ENCODE assay signal across 19 cellular contexts in genomic region chr15:79944625-79945024, GRCh38. TPM values are rescaled to one million over a fixed set of nuclear protein-coding genes. Genes with fewer than 3 reads are reported as not detected.
DNase-seq lines count a peak whose midpoint lies in the region; ATAC-seq, FAIRE-seq and TF ChIP-seq lines count a peak whose summit lies in the region.
"Had no signal": no experiment of that assay in that cellular context is flagged by ENCODE, and none has a peak within 500 bp of the region (broad histone marks: within the 10 kb centered on the region; RNA-seq: fewer than 3 reads in every experiment).

No MANE protein-coding gene starts in this region.

- no peak for TF ChIP-seq EP300 in SK-N-SH (IDR thresholded peaks at IDR 0.05; ENCODE audit: borderline replicate concordance in 1 of 2, low read depth in 1 of 2, low read length in 1 of 2)
- no peak for TF ChIP-seq EP300 in K562 (IDR thresholded peaks at IDR 0.05; ENCODE audit: low read length)

- no peak for FAIRE-seq in K562 (lab: Jason Lieb, UNC)
- FAIRE-seq: GM12891, HTR-8/SVneo had no signal

- H4K20me1 ChIP-seq in SK-N-SH (ENCODE audit: insufficient read depth) (no peaks in the 10 kb centered on the region), K562 (replicated peaks; ENCODE audit: control insufficient read depth, insufficient read depth, low read length) (no peaks in the 10 kb centered on the region)
- H4K20me1 ChIP-seq: BLaER1 had no signal

- H3K9me1 ChIP-seq in K562 (ENCODE audit: control insufficient read depth, insufficient read depth, low read length) = no peaks in the 10 kb centered on the region

- CTCF ChIA-PET in SK-N-SH (lab: Yijun Ruan, JAX) (no interaction called here), K562 (lab: Yijun Ruan, JAX; ENCODE audit: low intra/inter-chr PET ratio) (no interaction called here)

- no peak for TF ChIP-seq POLR2A in K562 (conservative IDR thresholded peaks at IDR 0.05)

- H3K27ac ChIP-seq in SK-N-SH (ENCODE audit: low read depth in 2 of 2, low read length in 1 of 2) (no peak overlapping the region), K562 (ENCODE audit: extremely low read depth, low read depth, low read length) (no peak overlapping the region), upper lobe of right lung (no peak overlapping the region)
- H3K27ac ChIP-seq: BLaER1 had no signal

- H3K4me2 ChIP-seq in SK-N-SH = no peak overlapping the region
- 0 out of 2 replicates have a peak overlapping the region, but pooled peaks have one; percentile 7 for H3K4me2 ChIP-seq in K562 (ENCODE audit: insufficient read depth, low read length)
- H3K4me2 ChIP-seq: BLaER1 had no signal

- no peaks in the 10 kb centered on the region for H3K9me3 ChIP-seq in SK-N-SH
- no peaks in the 10 kb centered on the region for H3K9me3 ChIP-seq in K562 (replicated peaks; ENCODE audit: control insufficient read depth, insufficient read depth, low read depth, low read length)
- no peaks in the 10 kb centered on the region for H3K9me3 ChIP-seq in upper lobe of right lung
- H3K9me3 ChIP-seq: BLaER1, Caco-2 had no signal

- no peak for TF ChIP-seq RAD21 in SK-N-SH (IDR thresholded peaks at IDR 0.05; ENCODE audit: low read length)
- no peak for TF ChIP-seq RAD21 in K562 (CRISPR knock-in tag; conservative IDR thresholded peaks at IDR 0.05 in 1 of 2, IDR thresholded peaks at IDR 0.05 in 1 of 2)

- ATAC-seq in SK-N-SH treated with all-trans-retinoic acid at 6 μM for 48 hours (no peak), K562 (no peak; the same call in 2 of the 3 replicates), upper lobe of right lung (peak; percentile 20)

- POLR2A ChIA-PET in SK-N-SH (lab: Yijun Ruan, JAX) = no interaction called here
- POLR2A ChIA-PET in K562 (lab: Yijun Ruan, JAX) = no interaction called here

- H3K36me3 ChIP-seq in SK-N-SH (replicated peaks in 1 of 2; ENCODE audit: control insufficient read depth in 1 of 2, insufficient read depth in 2 of 2, low read length in 1 of 2) (no peaks in the 10 kb centered on the region), K562 (ENCODE audit: control insufficient read depth, insufficient read depth, low read length) (no peaks in the 10 kb centered on the region), upper lobe of right lung (no peaks in the 10 kb centered on the region)
- H3K36me3 ChIP-seq: BLaER1 had no signal

- H3K4me3 ChIP-seq in SK-N-SH (ENCODE audit: low read depth in 2 of 2, low read length in 1 of 2) (no peak overlapping the region), K562 (no peak overlapping the region), upper lobe of right lung (no peak overlapping the region)
- H3K4me3 ChIP-seq: BLaER1 had no signal

- H3K9ac ChIP-seq in SK-N-SH = no peak overlapping the region
- no peak overlapping the region for H3K9ac ChIP-seq in K562 (ENCODE audit: insufficient read depth in 1 of 2, low read depth in 2 of 2, low read length in 2 of 2)
- H3K9ac ChIP-seq: BLaER1 had no signal

- H3K79me2 ChIP-seq in SK-N-SH (ENCODE audit: insufficient read depth) (no peaks in the 10 kb centered on the region), K562 (ENCODE audit: control insufficient read depth, insufficient read depth, low read length) (no peaks in the 10 kb centered on the region)

- DNase-seq in SK-N-SH (no peak), M059J (ENCODE audit: low read depth) (peak; percentile 12), K562 (ENCODE audit: extremely low read depth in 1 of 4, low spot score in 3 of 4) (no peak), upper lobe of right lung (no peak), DMS53 treated with DMSO at 0.1 percent for 48 hours (lab: John Stamatoyannopoulos, UW; ENCODE audit: unreplicated experiment) (no peak)
- DNase-seq in effector CD4-positive, alpha-beta T cell = no peak
- DNase-seq in stimulated activated CD4-positive, alpha-beta T cell treated with anti-CD3 and anti-CD28 coated beads, Interleukin-15, amount 100 ng/mL, for 24 hours = no peak
- DNase-seq: Caco-2; CD8-positive, alpha-beta memory T cell; DMS79; HCEC 1CT; KBM-7 had no signal

- no peaks in the 10 kb centered on the region for H3K4me1 ChIP-seq in SK-N-SH (ENCODE audit: control insufficient read depth in 1 of 2, insufficient read depth in 2 of 2, low read depth in 1 of 2, low read length in 1 of 2)
- peaks cover 0 to 14% of the 10 kb centered on the region in 2 experiments; a peak in 3 of 5 replicates for H3K4me1 ChIP-seq in K562 (replicated peaks in 1 of 2; ENCODE audit: control insufficient read depth in 2 of 2, insufficient read depth in 2 of 2, low read length in 2 of 2)
- H3K4me1 ChIP-seq in upper lobe of right lung = no peaks in the 10 kb centered on the region
- H3K4me1 ChIP-seq: BLaER1, Caco-2 had no signal

- intact Hi-C loops in K562 (cut with micrococcal nuclease) (no loop called here), upper lobe of right lung (cut with DNase I) (no loop called here)

- no peaks in the 10 kb centered on the region for H3F3A ChIP-seq in SK-N-SH (replicated peaks; ENCODE audit: insufficient read depth)

- H2AFZ ChIP-seq in SK-N-SH (ENCODE audit: low read depth) = no peak overlapping the region
- H2AFZ ChIP-seq in K562 (ENCODE audit: low read depth, low read length) = peak overlapping the region; percentile 53

- TF ChIP-seq CTCF in SK-N-SH (IDR thresholded peaks at IDR 0.05) = no peak
- no peak for TF ChIP-seq CTCF in K562 (IDR thresholded peaks at IDR 0.05 in 2 of 3, conservative IDR thresholded peaks at IDR 0.05 in 1 of 3; ENCODE audit: insufficient read depth in 2 of 3, low read depth in 1 of 3, low read length in 3 of 3)
- no peak for TF ChIP-seq CTCF in upper lobe of right lung (IDR thresholded peaks at IDR 0.05)

- H3K27me3 ChIP-seq in SK-N-SH (ENCODE audit: insufficient read depth) = no peaks in the 10 kb centered on the region
- H3K27me3 ChIP-seq in K562 (ENCODE audit: control insufficient read depth in 2 of 2, insufficient read depth in 2 of 2, low read length in 2 of 2) = no peaks in the 10 kb centered on the region; a peak in 1 of 5 replicates
- no peaks in the 10 kb centered on the region for H3K27me3 ChIP-seq in upper lobe of right lung
- H3K27me3 ChIP-seq: BLaER1 had no signal

- no peaks in the 10 kb centered on the region for H3K9me2 ChIP-seq in SK-N-SH

- BruUV-seq in K562 (replicated peaks; lab: Mats Ljungman, UMichigan) = no TSS peak

- in situ Hi-C loops in K562 (cut with MboI) = no loop called here

- 82% methylated on average over 7 of the region's 7 CpGs for WGBS in SK-N-SH (ENCODE audit: low lambda C conversion rate)
- 12% methylated on average over 7 of the region's 7 CpGs for WGBS in K562 (ENCODE audit: insufficient coverage, low coverage, missing lambda C conversion rate)

TF ChIP-seq in SK-N-SH, 30 proteins besides CTCF, POLR2A, EP300 and RAD21 (continues in another document):
- peak; percentile 91 for TF ChIP-seq RFX5 (IDR thresholded peaks at IDR 0.05; ENCODE audit: low read length)

TF ChIP-seq in SK-N-SH treated with all-trans-retinoic acid at 6 μM for 48 hours, 23 proteins besides CTCF, POLR2A, EP300 and RAD21 (continues in another document):
- no peak for TF ChIP-seq ISL1 (CRISPR knock-in tag; IDR thresholded peaks at IDR 0.05)

RNA-seq across cellular contexts. Expression of gene BCL2A1, which starts 26.4 kb away (rescaled TPM):
- polyA plus RNA-seq in SK-N-SH (2012; rRNA removed) = 0.08 and 0.16 TPM in 2 replicates
- polyA plus RNA-seq in SK-N-SH (2012; cell fraction: cytosol; rRNA removed) = 0.05 and 0.06 TPM in 2 replicates
- polyA plus RNA-seq in SK-N-SH (2012; cell fraction: nucleus; rRNA removed) = 0.11 TPM in 1 of 2 replicates, not detected in the other
- 0.10 and 0.69 TPM in 2 replicates for total RNA-seq in M059J (2014; rRNA removed; shearing (Covaris generic))
- not detected in 2 replicates for total RNA-seq in K562 (2011; cell fraction: chromatin; rRNA removed; ENCODE audit: low replicate concordance)
- not detected in 2 replicates for total RNA-seq in K562 (2011; cell fraction: nucleolus; rRNA removed)
- total RNA-seq in K562 (2011; cell fraction: nucleoplasm; rRNA removed) = not detected in 2 replicates
- 0.27 TPM in 1 of 2 replicates, not detected in the other for total RNA-seq in K562 (2014; rRNA removed)
- total RNA-seq in K562 (2014; rRNA removed; fragmentation: Illumina TruSeq; extraction: Trizol) = not detected in 2 replicates
- total RNA-seq in K562 (2015; rRNA removed; fragmentation: Illumina TruSeq; extraction: Trizol) = 0.26 and 1.2 TPM in 2 replicates
- total RNA-seq in K562 (2021) = 0.54 TPM in 1 of 2 replicates, not detected in the other
- polyA plus RNA-seq in K562 (2011; rRNA removed) = 0.09 TPM in 1 of 2 replicates, not detected in the other
- not detected in 2 replicates for polyA plus RNA-seq in K562 (2011; cell fraction: cytosol; rRNA removed)
- not detected in 2 replicates for polyA plus RNA-seq in K562 (2011; cell fraction: nucleus; rRNA removed)
- 0.44 and 0.87 TPM in 2 replicates for polyA plus RNA-seq in K562 (2012)
- 0.26 TPM in 1 of 2 replicates, not detected in the other for polyA plus RNA-seq in K562 (2014; fragmentation: Illumina TruSeq; extraction: Trizol)
- polyA plus RNA-seq in K562 (2014; fragmentation: Nextera tagmentation; extraction: Ambion mirVana) = under 1 TPM; 0.15 to 0.25 TPM
- polyA plus RNA-seq in K562 (2014; rRNA removed) = 0.11 and 0.66 TPM in 2 replicates
- polyA minus RNA-seq in K562 (2011; rRNA and poly(A)+ RNA removed) = not detected in 2 replicates
- polyA minus RNA-seq in K562 (2011; cell fraction: cytosol; rRNA and poly(A)+ RNA removed) = not detected in 2 replicates
- not detected in 2 replicates for polyA minus RNA-seq in K562 (2011; cell fraction: nucleus; rRNA and poly(A)+ RNA removed)
- total RNA-seq in upper lobe of right lung = 91.1 TPM
- total RNA-seq: A172, Caco-2, G401, H4 had no signal

RNA-seq across cellular contexts. Expression of gene MTHFS, which starts 47.8 kb away (rescaled TPM):
- polyA plus RNA-seq in SK-N-SH (2012; rRNA removed) (21.1 and 21.9 TPM in 2 replicates), K562 (2011; rRNA removed) (56.7 and 72.8 TPM in 2 replicates), K562 (2014; fragmentation: Illumina TruSeq; extraction: Trizol) (39.6 and 52.6 TPM in 2 replicates), K562 (2014; fragmentation: Nextera tagmentation; extraction: Ambion mirVana) (10 to 100 TPM; 17.8 to 23.6 TPM), K562 (2014; rRNA removed) (79.3 and 86.3 TPM in 2 replicates)
- polyA plus RNA-seq in SK-N-SH (2012; cell fraction: cytosol; rRNA removed) = 24.4 and 25.3 TPM in 2 replicates
- polyA plus RNA-seq in SK-N-SH (2012; cell fraction: nucleus; rRNA removed) = 9.3 and 9.7 TPM in 2 replicates
- 88.5 and 113 TPM in 2 replicates for total RNA-seq in M059J (2014; rRNA removed; shearing (Covaris generic))
- total RNA-seq in K562 (2011; cell fraction: chromatin; rRNA removed; ENCODE audit: low replicate concordance) = 20.4 and 22.1 TPM in 2 replicates
- 16.0 and 20.5 TPM in 2 replicates for total RNA-seq in K562 (2011; cell fraction: nucleolus; rRNA removed)
- 15.7 and 21.0 TPM in 2 replicates for total RNA-seq in K562 (2011; cell fraction: nucleoplasm; rRNA removed)
- total RNA-seq in K562 (2014; rRNA removed) (31.2 and 32.9 TPM in 2 replicates), K562 (2014; rRNA removed; fragmentation: Illumina TruSeq; extraction: Trizol) (36.8 and 43.6 TPM in 2 replicates), K562 (2015; rRNA removed; fragmentation: Illumina TruSeq; extraction: Trizol) (42.9 and 44.1 TPM in 2 replicates), K562 (2021) (41.7 and 45.1 TPM in 2 replicates), upper lobe of right lung (40.4 TPM)
- polyA plus RNA-seq in K562 (2011; cell fraction: cytosol; rRNA removed) = 40.7 and 46.8 TPM in 2 replicates
- polyA plus RNA-seq in K562 (2011; cell fraction: nucleus; rRNA removed) = 11.4 and 17.9 TPM in 2 replicates
- 57.3 and 76.8 TPM in 2 replicates for polyA plus RNA-seq in K562 (2012)
- polyA minus RNA-seq in K562 (2011; rRNA and poly(A)+ RNA removed) = 23.4 and 27.9 TPM in 2 replicates
- polyA minus RNA-seq in K562 (2011; cell fraction: cytosol; rRNA and poly(A)+ RNA removed) = 14.5 and 21.0 TPM in 2 replicates
- polyA minus RNA-seq in K562 (2011; cell fraction: nucleus; rRNA and poly(A)+ RNA removed) = 12.8 and 16.1 TPM in 2 replicates

Comparison
In these comparisons a context has a peak if more than half of its experiments do, and no peak if none do; other contexts are left out.
1. RNA of gene BCL2A1, which starts 26.4 kb away (total RNA-seq): 91.1 TPM in upper lobe of right lung (single experiment); 0.10 to 0.69 TPM in M059J and 0.26 to 1.2 TPM in K562; every median in the first group is over 10 times any median in the second.
2. Of the 27 proteins assayed by ChIP-seq in both K562 and SK-N-SH: peak only in K562: none; only in SK-N-SH: none; in both: RFX5; in neither: 26.